Comparison of ENCODE assay signal across 17 cellular contexts in the genomic region with DNA sequence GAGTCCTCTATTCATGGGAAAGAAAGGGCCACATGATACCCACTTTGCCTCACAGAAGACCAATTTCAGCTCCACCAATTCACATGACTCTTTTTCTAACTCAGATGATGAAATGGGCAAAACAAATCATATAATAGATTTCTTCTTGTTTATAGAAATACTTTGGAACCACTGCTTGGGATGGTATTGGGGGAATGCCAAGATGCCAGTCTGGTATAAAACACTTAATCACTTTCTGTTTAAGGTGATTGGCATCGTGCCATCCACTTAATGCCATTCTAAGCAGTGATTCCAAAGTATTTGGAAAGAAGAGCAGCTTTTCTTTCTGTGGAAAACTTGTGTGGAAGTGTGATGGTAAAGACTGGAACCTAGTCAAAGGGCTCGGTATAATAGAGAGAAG.
DNase-seq lines count a peak whose midpoint lies in the region; TF ChIP-seq lines count a peak whose summit lies in the region.
"Had no signal": no experiment of that assay in that cellular context is flagged by ENCODE, and none has a peak within 500 bp of the region (broad histone marks: within the 10 kb centered on the region; RNA-seq: fewer than 3 reads in every experiment).

No MANE protein-coding gene starts in this region.

- TF ChIP-seq CTCF in A673 (conservative IDR thresholded peaks at IDR 0.05; ENCODE audit: low read depth, low read length) (no peak), sigmoid colon (IDR thresholded peaks at IDR 0.05) (no peak), prostate gland (IDR thresholded peaks at IDR 0.05) (no peak)

- no TSS peak for BruUV-seq in A673 (replicated peaks; lab: Mats Ljungman, UMichigan)

- intact Hi-C loops in A673 (cut with micrococcal nuclease; ENCODE audit: unreplicated experiment) (no loop called here), sigmoid colon (cut with DNase I) (no loop called here), prostate gland (cut with DNase I) (no loop called here)

- H3K27me3 ChIP-seq in A673 (replicated peaks; ENCODE audit: insufficient read depth, low read depth, low read length, poor library complexity) = no peaks in the 10 kb centered on the region
- no peaks in the 10 kb centered on the region for H3K27me3 ChIP-seq in sigmoid colon
- no peaks in the 10 kb centered on the region for H3K27me3 ChIP-seq in prostate gland (replicated peaks; ENCODE audit: insufficient read depth)
- H3K27me3 ChIP-seq: Peyer's patch had no signal

- CTCF ChIA-PET in A673 (lab: Charles Lee) = no interaction called here

- peaks cover 12% of the 10 kb centered on the region for H3K9me3 ChIP-seq in A673 (ENCODE audit: low read depth, low read length, poor library complexity, severe bottlenecking)
- H3K9me3 ChIP-seq in sigmoid colon = peaks cover 0 to 2% (median 0%) of the 10 kb centered on the region in 4 donors
- H3K9me3 ChIP-seq in prostate gland = no peaks in the 10 kb centered on the region
- H3K9me3 ChIP-seq: Peyer's patch had no signal

- WGBS in sigmoid colon, 2 donors = 44 to 71% methylated on average over 2 of the region's 2 CpGs
- WGBS in prostate gland = 30% methylated on average over 2 of the region's 2 CpGs

- no peak for TF ChIP-seq EP300 in sigmoid colon (IDR thresholded peaks at IDR 0.05)

- DNase-seq in A673 (ENCODE audit: low spot score) = peak; percentile 15
- peak; percentile 4 for DNase-seq in NCI-H1105 (lab: John Stamatoyannopoulos, UW)
- peak; percentile 61 for DNase-seq in NCI-H69 (lab: John Stamatoyannopoulos, UW)
- peak; percentile 71 for DNase-seq in globus pallidus (ENCODE audit: low spot score)
- DNase-seq in iPS-NIHi11 (ENCODE audit: low spot score) = no peak
- DNase-seq in sigmoid colon = no peak
- no peak for DNase-seq in stimulated activated CD8-positive, alpha-beta memory T cell treated with anti-CD3 and anti-CD28 coated beads, Interleukin-4, amount 100 ng/mL, for 48 hours
- DNase-seq in prostate gland (ENCODE audit: low spot score) = no peak
- DNase-seq: C1 segment of cervical spinal cord, H7, KG1, NCI-H1092, NCI-H1694, NCI-H510A, NCI-H82, Peyer's patch had no signal

- POLR2A ChIA-PET in A673 (lab: Charles Lee; ENCODE audit: low non-redundant PET) = interaction anchor here (0.5 kb wide), 1 partner anchor 116 kb away, joined by 8 read pairs; no protein-coding TSS in a partner anchor

- H3K36me3 ChIP-seq in A673 (ENCODE audit: insufficient read depth, low read length, poor library complexity, severe bottlenecking) (no peaks in the 10 kb centered on the region), sigmoid colon (no peaks in the 10 kb centered on the region), prostate gland (no peaks in the 10 kb centered on the region)
- H3K36me3 ChIP-seq: Peyer's patch had no signal

- TF ChIP-seq POLR2A in sigmoid colon (IDR thresholded peaks at IDR 0.05) (no peak), prostate gland (IDR thresholded peaks at IDR 0.05) (no peak)

- H3K27ac ChIP-seq in A673 (ENCODE audit: low read depth, low read length, poor library complexity, severe bottlenecking) (no peak overlapping the region), sigmoid colon (no peak overlapping the region), prostate gland (no peak overlapping the region)
- H3K27ac ChIP-seq: Peyer's patch, SK-N-MC had no signal

- H3K4me3 ChIP-seq in A673 (ENCODE audit: low read depth, low read length, poor library complexity, severe bottlenecking) (no peak overlapping the region), sigmoid colon (no peak overlapping the region), prostate gland (no peak overlapping the region)
- H3K4me3 ChIP-seq: Peyer's patch, SK-N-MC had no signal

- H3K4me1 ChIP-seq in A673 (ENCODE audit: insufficient read depth, low read length, poor library complexity, severe bottlenecking) = no peaks in the 10 kb centered on the region
- H3K4me1 ChIP-seq in sigmoid colon = no peaks in the 10 kb centered on the region
- H3K4me1 ChIP-seq in prostate gland (replicated peaks) = no peaks in the 10 kb centered on the region
- H3K4me1 ChIP-seq: Peyer's patch had no signal

Comparison
In these comparisons a context has a peak if more than half of its experiments do, and no peak if none do; other contexts are left out.
1. DNase-seq: peak in A673 (single experiment), NCI-H1105 (single experiment), NCI-H69 (single experiment) and globus pallidus (single experiment); none in iPS-NIHi11 (single experiment), sigmoid colon (single experiment), stimulated activated CD8-positive, alpha-beta memory T cell treated with anti-CD3 and anti-CD28 coated beads, Interleukin-4, amount 100 ng/mL, for 48 hours (single experiment) and prostate gland (single experiment).